Comparison of ENCODE assay signal across 8 cellular contexts in genomic region chr3:46947545-46947899, GRCh38. TPM values are rescaled to one million over a fixed set of nuclear protein-coding genes. Genes with fewer than 3 reads are reported as not detected.
DNase-seq lines count a peak whose midpoint lies in the region; ATAC-seq and TF ChIP-seq lines count a peak whose summit lies in the region.

No MANE protein-coding gene starts in this region.

- no peak for TF ChIP-seq EP300 in gastroesophageal sphincter (IDR thresholded peaks at IDR 0.05)

- WGBS in gastroesophageal sphincter (ENCODE audit: low coverage in 1 of 2), 2 donors: 83% methylated on average over 1 of the region's 4 CpGs; no CpG with 5 or more reads in 1 of the 2 donors

- peaks cover 39% of the 10 kb centered on the region for H3K36me3 Mint-ChIP-seq in activated CD8-positive, alpha-beta T cell treated with anti-CD3 and anti-CD28 coated beads for 36 hours (ENCODE audit: low read depth)

- H3K4me1 ChIP-seq in HEK293 (ENCODE audit: control insufficient read depth, insufficient read depth, low read length) (peaks cover 8% of the 10 kb centered on the region), gastroesophageal sphincter (peaks cover 10 to 93% (median 48%) of the 10 kb centered on the region in 3 donors), gastrocnemius medialis (peaks cover 73 to 87% of the 10 kb centered on the region in 2 donors)

- DNase-seq in activated CD8-positive, alpha-beta T cell treated with anti-CD3 and anti-CD28 coated beads for 36 hours: no peak
- no peak for DNase-seq in gastrocnemius medialis
- DNase-seq in NCI-H82 (lab: John Stamatoyannopoulos, UW): no peak

- H3K36me3 ChIP-seq in HEK293 (ENCODE audit: control insufficient read depth in 2 of 2, insufficient read depth in 1 of 2, low read length in 2 of 2): peaks cover 0 to 21% of the 10 kb centered on the region in 2 experiments; a peak in 1 of 3 replicates
- H3K36me3 ChIP-seq in gastroesophageal sphincter: peaks cover 0 to 7% of the 10 kb centered on the region in 2 donors
- no peaks in the 10 kb centered on the region for H3K36me3 ChIP-seq in gastrocnemius medialis

- peaks cover 73% of the 10 kb centered on the region for H3K4me1 Mint-ChIP-seq in activated CD8-positive, alpha-beta T cell treated with anti-CD3 and anti-CD28 coated beads for 36 hours (ENCODE audit: low read depth)

- in situ Hi-C loops in gastrocnemius medialis (cut with MboI; ENCODE audit: low sequenced_read_pairs in 4 of 4): no loop called here

- peak overlapping the region; percentile 90 for H3K27ac Mint-ChIP-seq in activated CD8-positive, alpha-beta T cell treated with anti-CD3 and anti-CD28 coated beads for 36 hours

- H3K27me3 Mint-ChIP-seq in activated CD8-positive, alpha-beta T cell treated with anti-CD3 and anti-CD28 coated beads for 36 hours: no peaks in the 10 kb centered on the region

- H3K9me3 ChIP-seq in HEK293 (ENCODE audit: control insufficient read depth, insufficient read depth, low read depth, low read length) (no peaks in the 10 kb centered on the region), gastroesophageal sphincter (no peaks in the 10 kb centered on the region), gastrocnemius medialis (no peaks in the 10 kb centered on the region)

- CTCF ChIA-PET in HEK293 (lab: Yijun Ruan, JAX): interaction anchor here (1.3 kb wide), 1 partner anchor 12 kb away, joined by 8 read pairs; no protein-coding TSS in a partner anchor
- CTCF ChIA-PET in activated CD8-positive, alpha-beta T cell treated with anti-CD3 and anti-CD28 coated beads for 36 hours (lab: Charles Lee): interaction anchor here (0.8 to 2.1 kb wide), 5 partner anchors 8 to 38 kb away, joined by 3 to 8 read pairs (median 5); no protein-coding TSS in a partner anchor

- POLR2A ChIA-PET in HEK293 (lab: Yijun Ruan, JAX): interaction anchor here (1.2 kb wide), 1 partner anchor 12 kb away, joined by 3 read pairs; no protein-coding TSS in a partner anchor
- POLR2A ChIA-PET in activated CD8-positive, alpha-beta T cell treated with anti-CD3 and anti-CD28 coated beads for 36 hours (lab: Charles Lee): interaction anchor here (0.9 to 3.7 kb wide), 14 partner anchors 9 to 63 kb away, joined by 3 to 33 read pairs (median 8); partner anchors contain the start of gene NBEAL2

- no peaks in the 10 kb centered on the region for H3K9me3 Mint-ChIP-seq in activated CD8-positive, alpha-beta T cell treated with anti-CD3 and anti-CD28 coated beads for 36 hours

- H3K4me3 ChIP-seq in HEK293 (ENCODE audit: low read depth, low read length) (no peak overlapping the region), gastroesophageal sphincter (no peak overlapping the region), gastrocnemius medialis (no peak overlapping the region)

- TF ChIP-seq POLR2A in gastroesophageal sphincter (IDR thresholded peaks at IDR 0.05) (no peak), gastrocnemius medialis (IDR thresholded peaks at IDR 0.05) (no peak)

- H3K27ac ChIP-seq in HEK293 (ENCODE audit: extremely low read depth, low read depth, low read length) (no peak overlapping the region), gastroesophageal sphincter (peak overlapping the region in 3 of 4 donors; percentile 24 to 30 (median 25)), gastrocnemius medialis (peak overlapping the region; percentile 86 to 91 (median 88))

- peak overlapping the region; percentile 46 for H3K4me3 Mint-ChIP-seq in activated CD8-positive, alpha-beta T cell treated with anti-CD3 and anti-CD28 coated beads for 36 hours

- H3K27me3 ChIP-seq in gastroesophageal sphincter (no peaks in the 10 kb centered on the region), gastrocnemius medialis (no peaks in the 10 kb centered on the region)

- TF ChIP-seq CTCF in HEK293 (tag by site-specific recombination; IDR thresholded peaks at IDR 0.05) (no peak), gastroesophageal sphincter (IDR thresholded peaks at IDR 0.05) (no peak), gastrocnemius medialis (IDR thresholded peaks at IDR 0.05 in 4 of 5, conservative IDR thresholded peaks at IDR 0.05 in 1 of 5) (no peak)
- TF ChIP-seq CTCF in activated CD8-positive, alpha-beta T cell treated with anti-CD3 and anti-CD28 coated beads for 36 hours (IDR thresholded peaks at IDR 0.05): no peak

- ATAC-seq in activated CD8-positive, alpha-beta T cell treated with anti-CD3 and anti-CD28 coated beads for 36 hours: peak; percentile 3
- ATAC-seq in gastroesophageal sphincter (no peak), gastrocnemius medialis (peak in 1 of 2 donors; percentile 5), GM18870 (IDR thresholded peaks at IDR 0.05; ENCODE audit: unreplicated experiment) (no peak), GM18868 (IDR thresholded peaks at IDR 0.05; ENCODE audit: unreplicated experiment) (no peak), GM18867 (IDR thresholded peaks at IDR 0.05; ENCODE audit: unreplicated experiment) (no peak)

- intact Hi-C loops in activated CD8-positive, alpha-beta T cell treated with anti-CD3 and anti-CD28 coated beads for 36 hours (cut with micrococcal nuclease): no loop called here
- intact Hi-C loops in gastrocnemius medialis (cut with DNase I; ENCODE audit: low total_unique reads): no loop called here

TF ChIP-seq in HEK293, 187 proteins besides CTCF, POLR2A, EP300 and RAD21:
- TF ChIP-seq ZNF133 (tag by site-specific recombination; IDR thresholded peaks at IDR 0.05): peak; percentile 51; the same call in 1 of the 2 replicates
- TF ChIP-seq ZNF48 (tag by site-specific recombination; IDR thresholded peaks at IDR 0.05): no peak

RNA-seq across cellular contexts. Expression of gene CCDC12, which starts 29.0 kb away (rescaled TPM):
- total RNA-seq in activated CD8-positive, alpha-beta T cell treated with anti-CD3 and anti-CD28 coated beads for 36 hours: 10 to 100 TPM; 51.2 to 51.6 TPM
- 10 to 100 TPM; 14.3 to 52.2 (median 42.0) TPM for total RNA-seq in gastroesophageal sphincter
- 10 to 100 TPM; 24.6 to 32.0 (median 29.0) TPM for total RNA-seq in gastrocnemius medialis

RNA-seq across cellular contexts. Expression of gene NBEAL2, which starts 31.9 kb away (rescaled TPM):
- total RNA-seq in activated CD8-positive, alpha-beta T cell treated with anti-CD3 and anti-CD28 coated beads for 36 hours: 10 to 100 TPM; 58.9 to 63.7 TPM
- total RNA-seq in gastroesophageal sphincter (10 to 100 TPM; 12.3 to 23.2 (median 20.4) TPM), gastrocnemius medialis (1 to 10 TPM; 4.1 to 8.7 (median 7.5) TPM)
